Comparison of ENCODE assay signal across 21 cellular contexts in the genomic region with DNA sequence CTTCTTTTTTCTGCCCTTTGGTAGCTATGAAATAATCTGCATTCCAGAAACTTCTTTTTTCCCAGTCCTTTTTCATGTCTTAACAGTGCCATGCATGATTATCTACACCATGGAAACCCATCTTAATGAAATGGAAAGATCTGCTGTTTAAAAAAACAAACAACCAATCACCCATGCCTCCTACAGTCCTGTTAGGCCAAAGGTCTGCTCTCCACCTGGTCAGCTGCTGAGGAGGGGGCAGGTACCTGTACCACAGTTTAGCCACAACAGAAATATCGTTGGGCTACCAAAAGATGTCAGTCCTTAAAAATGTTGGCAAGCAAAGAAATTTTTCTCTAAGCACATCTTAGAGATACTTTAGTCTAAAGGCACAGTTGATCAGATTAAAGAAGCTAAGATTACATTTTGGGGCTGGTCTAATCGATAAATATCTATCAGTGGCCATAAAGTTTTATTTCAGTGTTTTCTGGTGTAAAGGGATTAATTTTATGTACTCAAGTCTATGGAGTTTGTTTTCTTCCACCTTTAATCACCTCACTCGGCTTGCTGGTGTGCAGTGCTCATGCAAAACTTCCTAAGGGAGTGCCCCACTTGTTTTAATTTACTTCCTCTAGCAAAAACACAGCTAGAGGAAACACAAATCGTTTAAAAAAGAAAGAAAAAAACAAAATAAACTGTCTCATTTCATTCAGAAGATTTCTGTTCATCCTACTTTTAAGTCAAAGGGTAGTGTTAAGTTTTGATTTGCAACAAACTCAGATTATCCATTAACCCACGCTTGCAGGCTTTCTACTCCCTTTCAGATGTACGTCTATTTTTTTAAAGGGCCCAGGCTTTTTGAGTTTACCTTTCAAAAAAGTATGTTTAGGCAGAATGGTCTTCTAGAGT.
A peak's percentile ranks its signal among the peaks of the same experiment; 100 is the strongest.
DNase-seq lines count a peak whose midpoint lies in the region; ATAC-seq and TF ChIP-seq lines count a peak whose summit lies in the region.
"Had no signal": no experiment of that assay in that cellular context is flagged by ENCODE, and none has a peak within 500 bp of the region (broad histone marks: within the 10 kb centered on the region; RNA-seq: fewer than 3 reads in every experiment).

No MANE protein-coding gene starts in this region.

- H3K27me3 ChIP-seq in endocrine pancreas (ENCODE audit: control insufficient read depth, insufficient read depth, low read length) (no peaks in the 10 kb centered on the region), mucosa of rectum (ENCODE audit: control insufficient read depth in 2 of 2, insufficient read depth in 2 of 2, low read length in 2 of 2) (no peaks in the 10 kb centered on the region), thyroid gland (no peaks in the 10 kb centered on the region)
- H3K27me3 ChIP-seq: heart right ventricle, ovary had no signal

- H3K9ac ChIP-seq in endocrine pancreas (ENCODE audit: control insufficient read depth, insufficient read depth, low read length): no peak overlapping the region
- H3K9ac ChIP-seq in mucosa of rectum (ENCODE audit: low read depth in 1 of 2, low read length in 2 of 2): peak overlapping the region; percentile 5 to 40

- peaks cover 7% of the 10 kb centered on the region for H3K4me1 ChIP-seq in endocrine pancreas (ENCODE audit: control insufficient read depth, insufficient read depth, low read length)
- H3K4me1 ChIP-seq in mucosa of rectum (ENCODE audit: control insufficient read depth in 2 of 2, insufficient read depth in 2 of 2, low read length in 2 of 2): peaks cover 8 to 9% of the 10 kb centered on the region in 2 donors
- peaks cover 25 to 31% of the 10 kb centered on the region in 2 donors for H3K4me1 ChIP-seq in thyroid gland

- H3K36me3 ChIP-seq in endocrine pancreas (ENCODE audit: control insufficient read depth, insufficient read depth, low read length) (no peaks in the 10 kb centered on the region), mucosa of rectum (ENCODE audit: control insufficient read depth in 2 of 2, insufficient read depth in 2 of 2, low read length in 2 of 2) (no peaks in the 10 kb centered on the region), thyroid gland (no peaks in the 10 kb centered on the region)
- H3K36me3 ChIP-seq: heart right ventricle, ovary had no signal

- 57 to 59% methylated on average over 6 of the region's 6 CpGs for WGBS in thyroid gland, 2 donors

- H3K27me3 Mint-ChIP-seq in IgD-negative memory B cell: no peaks in the 10 kb centered on the region
- H3K27me3 Mint-ChIP-seq in activated CD4-positive, alpha-beta T cell treated with anti-CD3 and anti-CD28 coated beads, Interleukin-2, amount 10 ng/mL, durations not matched to agents 24 days and 14 days: no peaks in the 10 kb centered on the region
- H3K27me3 Mint-ChIP-seq: central memory CD8-positive, alpha-beta T cell had no signal

- no peak for TF ChIP-seq CTCF in thyroid gland (IDR thresholded peaks at IDR 0.05)

- intact Hi-C loops in thyroid gland (cut with DNase I): loop anchor here (10.0 kb wide), 1 partner anchor 135 kb away; no protein-coding TSS in a partner anchor
- intact Hi-C loops in activated CD4-positive, alpha-beta T cell treated with anti-CD3 and anti-CD28 coated beads, Interleukin-2, amount 10 ng/mL, durations not matched to agents 24 days and 14 days (cut with micrococcal nuclease): no loop called here

- peak overlapping the region; percentile 51 to 52 for H3K27ac ChIP-seq in mucosa of rectum (ENCODE audit: low read depth in 2 of 2, low read length in 2 of 2)
- peak overlapping the region in 2 of 3 donors; percentile 32 to 72 for H3K27ac ChIP-seq in thyroid gland
- H3K27ac ChIP-seq: heart right ventricle, ovary had no signal

- peak overlapping the region in 2 of 3 donors; percentile 9 to 79 for H3K27ac Mint-ChIP-seq in IgD-negative memory B cell
- no peak overlapping the region for H3K27ac Mint-ChIP-seq in activated CD4-positive, alpha-beta T cell treated with anti-CD3 and anti-CD28 coated beads, Interleukin-2, amount 10 ng/mL, durations not matched to agents 24 days and 14 days
- H3K27ac Mint-ChIP-seq: HFFc6; T-helper 2 cell treated with Interferon-gamma antibody and Interleukin-4, amounts not matched to agents 5 μg/mL and 100 μg/mL, for 36 hours had no signal

- H3K9me3 ChIP-seq in endocrine pancreas (ENCODE audit: control insufficient read depth, low read length) (no peaks in the 10 kb centered on the region), mucosa of rectum (ENCODE audit: control insufficient read depth in 2 of 2, low read length in 2 of 2) (no peaks in the 10 kb centered on the region), thyroid gland (no peaks in the 10 kb centered on the region)
- H3K9me3 ChIP-seq: heart right ventricle, ovary had no signal

- DNase-seq in thyroid gland: no peak
- DNase-seq in activated CD4-positive, alpha-beta T cell treated with anti-CD3 and anti-CD28 coated beads, Interleukin-2, amount 10 ng/mL, durations not matched to agents 24 days and 14 days: no peak
- DNase-seq: activated CD4-positive, CD25-positive, alpha-beta regulatory T cell treated with anti-CD3 and anti-CD28 coated beads, Interleukin-2, amount 50 U/mL, for 72 hours; activated effector memory CD4-positive, alpha-beta T cell treated with Interleukin-2 at 50 U/mL for 16 hours; amniotic stem cell; C1 segment of cervical spinal cord; effector memory CD4-positive, alpha-beta T cell; heart right ventricle; HFFc6; islet precursor cell; NCI-H1930; NCI-H446 treated with DMSO at 0.1 percent for 48 hours; ovary had no signal

- H3K9me3 Mint-ChIP-seq in IgD-negative memory B cell: no peaks in the 10 kb centered on the region
- H3K9me3 Mint-ChIP-seq in activated CD4-positive, alpha-beta T cell treated with anti-CD3 and anti-CD28 coated beads, Interleukin-2, amount 10 ng/mL, durations not matched to agents 24 days and 14 days: no peaks in the 10 kb centered on the region
- H3K9me3 Mint-ChIP-seq: central memory CD8-positive, alpha-beta T cell; HFFc6; T-helper 2 cell treated with Interferon-gamma antibody and Interleukin-4, amounts not matched to agents 5 μg/mL and 100 μg/mL, for 36 hours had no signal

- H3K4me3 Mint-ChIP-seq in IgD-negative memory B cell: peak overlapping the region; percentile 6 to 79 (median 52)
- H3K4me3 Mint-ChIP-seq in activated CD4-positive, alpha-beta T cell treated with anti-CD3 and anti-CD28 coated beads, Interleukin-2, amount 10 ng/mL, durations not matched to agents 24 days and 14 days: no peak overlapping the region
- H3K4me3 Mint-ChIP-seq: central memory CD8-positive, alpha-beta T cell; HFFc6; T-helper 2 cell treated with Interferon-gamma antibody and Interleukin-4, amounts not matched to agents 5 μg/mL and 100 μg/mL, for 36 hours had no signal

- ATAC-seq in HG03135 (IDR thresholded peaks at IDR 0.05; ENCODE audit: unreplicated experiment) (no peak), GM18505 (IDR thresholded peaks at IDR 0.05; ENCODE audit: unreplicated experiment) (no peak)
- ATAC-seq: heart right ventricle had no signal

- TF ChIP-seq POLR2A in thyroid gland (IDR thresholded peaks at IDR 0.05): no peak
- TF ChIP-seq POLR2A in GM18505 (IDR thresholded peaks at IDR 0.05; ENCODE audit: borderline replicate concordance, extremely low read depth, insufficient read depth, insufficient read length): no peak

- peak overlapping the region; percentile 41 for H3K4me3 ChIP-seq in endocrine pancreas (ENCODE audit: control insufficient read depth, insufficient read depth, low read length)
- H3K4me3 ChIP-seq in mucosa of rectum (ENCODE audit: low read length in 2 of 2): peak overlapping the region in 1 of 2 donors; percentile 48
- H3K4me3 ChIP-seq in thyroid gland (replicated peaks in 1 of 3): no peak overlapping the region
- H3K4me3 ChIP-seq: heart right ventricle, ovary, skin epidermis had no signal

- H3K36me3 Mint-ChIP-seq in IgD-negative memory B cell: no peaks in the 10 kb centered on the region
- H3K36me3 Mint-ChIP-seq in activated CD4-positive, alpha-beta T cell treated with anti-CD3 and anti-CD28 coated beads, Interleukin-2, amount 10 ng/mL, durations not matched to agents 24 days and 14 days (ENCODE audit: low read depth): no peaks in the 10 kb centered on the region

- peaks cover 14 to 20% (median 18%) of the 10 kb centered on the region in 3 donors for H3K4me1 Mint-ChIP-seq in IgD-negative memory B cell
- no peaks in the 10 kb centered on the region for H3K4me1 Mint-ChIP-seq in activated CD4-positive, alpha-beta T cell treated with anti-CD3 and anti-CD28 coated beads, Interleukin-2, amount 10 ng/mL, durations not matched to agents 24 days and 14 days
- H3K4me1 Mint-ChIP-seq: central memory CD8-positive, alpha-beta T cell had no signal
